In the genomic region with DNA sequence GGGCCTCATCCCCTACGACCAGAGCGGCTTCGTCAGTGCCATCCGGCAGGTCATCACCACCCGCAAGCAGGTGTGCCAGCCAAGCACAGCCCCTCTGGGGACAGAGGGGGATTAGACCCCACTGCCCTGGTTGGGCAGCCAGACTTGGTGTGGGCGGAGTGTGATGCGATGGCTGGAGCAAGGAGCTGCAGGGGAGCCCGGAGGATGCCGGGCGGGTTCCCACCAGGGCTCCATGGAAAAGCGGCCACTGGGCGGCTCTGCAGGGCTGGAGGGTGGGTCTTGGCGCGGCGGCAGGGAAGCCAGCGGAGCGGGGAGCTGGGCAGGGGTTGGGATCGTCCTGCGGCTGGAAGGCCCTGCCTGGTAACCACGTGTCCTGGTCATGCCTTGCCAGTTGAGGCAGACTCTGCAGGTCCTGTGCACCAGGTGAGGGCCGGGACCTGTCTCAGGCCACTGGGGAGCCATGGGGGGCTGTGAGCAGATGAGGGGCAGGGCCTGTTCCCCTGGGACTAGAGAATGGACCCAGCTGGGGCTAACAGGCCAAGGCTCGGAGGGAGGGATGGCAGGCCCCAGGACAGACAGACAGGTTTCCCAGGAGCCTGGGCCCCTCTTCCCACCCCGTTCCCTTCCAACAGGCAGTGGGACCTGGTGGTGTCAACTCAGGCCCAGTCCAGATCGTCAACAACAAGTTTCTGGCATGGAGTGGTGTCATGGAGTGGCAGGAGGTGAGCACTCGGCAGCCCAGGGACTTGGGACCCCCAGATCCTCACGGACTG, we compare ENCODE assay signal across 1 cellular context.
TF ChIP-seq lines count a peak whose summit lies in the region.

No MANE protein-coding gene starts in this region.

TF ChIP-seq in HCT116, 20 proteins besides CTCF, POLR2A, EP300 and RAD21 (continued from another document):
- TF ChIP-seq ATF3 (IDR thresholded peaks at IDR 0.05) (no peak), SP1 (IDR thresholded peaks at IDR 0.05; ENCODE audit: low read depth) (no peak), CBX3 (IDR thresholded peaks at IDR 0.05; ENCODE audit: low read depth) (no peak)
